ENCODE assay signal across 30 cellular contexts in the genomic region with DNA sequence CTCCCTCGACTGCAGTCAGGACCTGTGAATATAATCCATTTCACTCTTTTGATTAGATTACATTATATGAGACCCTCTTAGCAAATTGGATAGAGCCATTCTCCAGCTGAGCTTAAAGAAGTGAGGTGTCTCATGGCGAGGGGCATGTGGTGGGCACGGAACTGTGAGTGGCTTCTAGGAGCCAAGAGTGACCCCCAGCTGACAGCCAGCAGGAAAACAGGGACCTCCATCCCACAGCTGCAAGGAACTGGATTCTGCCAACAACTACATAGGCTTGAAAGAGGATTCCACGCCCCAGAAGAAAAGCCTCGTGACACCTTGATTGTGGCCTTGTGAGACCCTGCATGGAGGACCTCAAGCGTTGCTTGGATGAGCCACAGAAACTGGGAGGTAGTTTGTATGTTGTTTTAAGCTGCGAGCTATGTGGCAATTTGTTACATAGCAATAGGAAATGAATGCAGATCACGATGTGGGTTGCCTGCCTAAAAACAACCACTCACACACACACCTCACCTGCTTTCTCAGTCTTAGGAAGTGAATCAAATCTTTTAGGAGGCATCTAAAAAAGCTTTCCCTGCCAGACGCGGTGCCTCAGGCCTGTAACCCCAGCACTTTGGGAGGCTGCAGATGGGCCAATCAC.
"Had no signal": no experiment of that assay in that cellular context is flagged by ENCODE, and none has a peak within 500 bp of the region (broad histone marks: within the 10 kb centered on the region; RNA-seq: fewer than 3 reads in every experiment).

No MANE protein-coding gene starts in this region.

- H3K4me3 ChIP-seq: breast epithelium, MG63, SJSA1 had no signal

- H3K27ac ChIP-seq: SJSA1 had no signal

- DNase-seq: activated CD4-positive, CD25-positive, alpha-beta regulatory T cell; activated CD8-positive, alpha-beta memory T cell treated with anti-CD3 and anti-CD28 coated beads, Interleukin-2, amount 50 U/mL, for 4 hours; activated CD8-positive, alpha-beta T cell treated with anti-CD3 and anti-CD28 coated beads for 36 hours; activated gamma-delta T cell treated with Interleukin-2 at 50 U/mL for 16 hours; activated naive CD4-positive, alpha-beta T cell treated with anti-CD3 and anti-CD28 coated beads, Interleukin-2, amount 10 ng/mL, durations not matched to agents 7 days and 5 days; activated naive CD8-positive, alpha-beta T cell treated with anti-CD3 and anti-CD28 coated beads for 36 hours; activated T-cell treated with anti-CD3 and anti-CD28 coated beads, Interleukin-2, amount 50 U/mL, for 72 hours; anterior cingulate cortex; central memory CD4-positive, alpha-beta T cell; MG63; MV-4-11; NCI-H1092 treated with DMSO at 0.1 percent for 48 hours; NCI-H1417 treated with DMSO at 0.1 percent for 48 hours; NCI-H1694; NCI-H2029; NCI-H2107; NCI-H2171 treated with DMSO at 0.1 percent for 48 hours; NCI-H226; NCI-H526; NCI-H774; NK-92 treated with Interleukin-12 subunit alpha and Interleukin-12 subunit beta, amount 100 ng/mL, for 24 hours; OCI-M1; SHP77; T-helper 17 cell; T1000 had no signal

- H3K4me1 ChIP-seq: breast epithelium had no signal

- H3K27me3 ChIP-seq: breast epithelium, MG63, SJSA1 had no signal

- H3K4me3 Mint-ChIP-seq: activated CD8-positive, alpha-beta T cell treated with anti-CD3 and anti-CD28 coated beads for 36 hours; activated naive CD4-positive, alpha-beta T cell treated with anti-CD3 and anti-CD28 coated beads, Interleukin-2, amount 10 ng/mL, durations not matched to agents 7 days and 5 days; activated naive CD8-positive, alpha-beta T cell treated with anti-CD3 and anti-CD28 coated beads for 36 hours; activated T-cell treated with anti-CD3 and anti-CD28 coated beads, Interleukin-2, amount 50 U/mL, for 72 hours; T-helper 17 cell had no signal

- H3K9me3 Mint-ChIP-seq: activated CD8-positive, alpha-beta T cell treated with anti-CD3 and anti-CD28 coated beads for 36 hours; activated naive CD8-positive, alpha-beta T cell treated with anti-CD3 and anti-CD28 coated beads for 36 hours; activated T-cell treated with anti-CD3 and anti-CD28 coated beads, Interleukin-2, amount 50 U/mL, for 72 hours; activated T-helper 2 cell treated with anti-CD3 and anti-CD28 coated beads, Interferon-gamma antibody, Interleukin-2, Interleukin-4, amounts not matched to agents 10 μg/mL and 5 μg/mL and 100 μg/mL, durations not matched to agents 14 hours and 24 hours and 36 hours had no signal

- H3K9me3 ChIP-seq: breast epithelium, MG63, SJSA1 had no signal

- H3K27me3 Mint-ChIP-seq: activated CD8-positive, alpha-beta T cell treated with anti-CD3 and anti-CD28 coated beads for 36 hours; activated naive CD8-positive, alpha-beta T cell treated with anti-CD3 and anti-CD28 coated beads for 36 hours; T-helper 17 cell had no signal

- ATAC-seq: activated CD8-positive, alpha-beta T cell treated with anti-CD3 and anti-CD28 coated beads for 36 hours; activated T-cell treated with anti-CD3 and anti-CD28 coated beads, Interleukin-2, amount 50 U/mL, for 72 hours; Panc1; T-helper 17 cell had no signal

- H3K36me3 ChIP-seq: breast epithelium, MG63, SJSA1 had no signal

- FAIRE-seq: TTC549 had no signal

- H3K27ac Mint-ChIP-seq: activated CD8-positive, alpha-beta T cell treated with anti-CD3 and anti-CD28 coated beads for 36 hours; activated naive CD4-positive, alpha-beta T cell treated with anti-CD3 and anti-CD28 coated beads, Interleukin-2, amount 10 ng/mL, durations not matched to agents 7 days and 5 days; activated naive CD8-positive, alpha-beta T cell treated with anti-CD3 and anti-CD28 coated beads for 36 hours; activated T-cell treated with anti-CD3 and anti-CD28 coated beads, Interleukin-2, amount 50 U/mL, for 72 hours; activated T-helper 2 cell treated with anti-CD3 and anti-CD28 coated beads, Interferon-gamma antibody, Interleukin-2, Interleukin-4, amounts not matched to agents 10 μg/mL and 5 μg/mL and 100 μg/mL, durations not matched to agents 14 hours and 24 hours and 36 hours; T-helper 17 cell had no signal
